In the genomic region with DNA sequence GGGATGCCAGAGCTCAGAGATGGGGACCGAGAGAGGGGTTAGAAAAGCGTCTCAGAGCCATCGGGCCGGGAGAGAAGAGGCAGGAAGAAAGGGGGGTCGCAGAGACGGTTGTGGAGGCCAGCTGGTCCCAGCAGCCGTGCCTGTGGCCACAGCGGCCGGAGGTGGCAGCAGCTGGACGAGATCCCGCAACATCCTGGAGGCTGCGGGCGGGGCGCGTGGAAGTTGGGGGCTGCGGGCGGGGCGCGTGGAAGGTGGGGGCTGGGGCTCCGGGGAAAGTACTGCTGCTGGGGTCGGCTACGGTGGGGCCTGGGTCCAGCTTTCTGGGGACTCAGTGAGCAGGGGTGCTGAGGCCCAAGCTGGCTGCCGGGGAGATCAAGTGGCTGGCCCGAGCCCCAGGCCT, we compare ENCODE assay signal across 21 cellular contexts. TPM values are rescaled to one million over a fixed set of nuclear protein-coding genes. Genes with fewer than 3 reads are reported as not detected.
A peak's percentile ranks its signal among the peaks of the same experiment; 100 is the strongest.
DNase-seq lines count a peak whose midpoint lies in the region; FAIRE-seq and TF ChIP-seq lines count a peak whose summit lies in the region.
"Had no signal": no experiment of that assay in that cellular context is flagged by ENCODE, and none has a peak within 500 bp of the region (broad histone marks: within the 10 kb centered on the region; RNA-seq: fewer than 3 reads in every experiment).

No MANE protein-coding gene starts in this region.

- TF ChIP-seq CTCF in endothelial cell (IDR thresholded peaks at IDR 0.05; ENCODE audit: unreplicated experiment) = no peak
- no peak for TF ChIP-seq CTCF in nephron (IDR thresholded peaks at IDR 0.05; ENCODE audit: unreplicated experiment in 3 of 3)

- H3K4me3 Mint-ChIP-seq in endothelial cell (ENCODE audit: unreplicated experiment) (peak overlapping the region; percentile 59), nephron (peak overlapping the region in 1 of 3 experiments; percentile 56)
- H3K4me3 Mint-ChIP-seq: CD8-positive, alpha-beta memory T cell; GM23338 had no signal

- peaks cover 0 to 30% (median 4%) of the 10 kb centered on the region in 11 experiments; a peak in 8 of 22 replicates for H3K27me3 ChIP-seq in BLaER1 treated with 17β-estradiol and CSF1 and Interleukin-3, amounts not matched to agents 10 nM and 100 nM

- no peak overlapping the region; a peak in 1 of 20 replicates for H3K4me3 ChIP-seq in BLaER1 treated with 17β-estradiol and CSF1 and Interleukin-3, amounts not matched to agents 10 nM and 100 nM
- H3K4me3 ChIP-seq: GM23338 had no signal

- H3K27me3 Mint-ChIP-seq in endothelial cell (ENCODE audit: unreplicated experiment) (peaks cover 13% of the 10 kb centered on the region), nephron (ENCODE audit: low read depth) (peaks cover 12% of the 10 kb centered on the region)

- H3K4me1 Mint-ChIP-seq in endothelial cell (ENCODE audit: unreplicated experiment) (peaks cover 20% of the 10 kb centered on the region), nephron (peaks cover 19% of the 10 kb centered on the region)
- H3K4me1 Mint-ChIP-seq: CD8-positive, alpha-beta memory T cell had no signal

- no peaks in the 10 kb centered on the region for H3K36me3 ChIP-seq in BLaER1 treated with 17β-estradiol and CSF1 and Interleukin-3, amounts not matched to agents 10 nM and 100 nM

- FAIRE-seq in GM19239 (lab: Jason Lieb, UNC) = no peak
- FAIRE-seq: D721Med, GM12892 had no signal

- peak; percentile 37 for DNase-seq in UCSD-AML1 (lab: John Stamatoyannopoulos, UW; ENCODE audit: unreplicated experiment)
- DNase-seq in endothelial cell (ENCODE audit: low spot score) = peak; percentile 5
- DNase-seq in cortex of kidney (lab: John Stamatoyannopoulos, UW) = no peak
- no peak for DNase-seq in amniotic stem cell (lab: John Stamatoyannopoulos, UW)
- no peak for DNase-seq in OCI-M2 (lab: John Stamatoyannopoulos, UW; ENCODE audit: unreplicated experiment)
- DNase-seq in GM19239 (ENCODE audit: insufficient read length, low spot score) = no peak
- DNase-seq: GF-D8, KBM-7, MV-4-11, NCI-H1436, NCI-H2029, NCI-H2171, NCI-H446, NCI-H69, SHP77 treated with DMSO at 0.1 percent for 48 hours had no signal

- H3K9me3 Mint-ChIP-seq in endothelial cell (ENCODE audit: unreplicated experiment) (no peaks in the 10 kb centered on the region), nephron (no peaks in the 10 kb centered on the region)
- H3K9me3 Mint-ChIP-seq: CD8-positive, alpha-beta memory T cell; GM23338 had no signal

- peak overlapping the region in 4 of 11 experiments; percentile 0 to 49 (median 14); a peak in 4 of 22 replicates for H3K27ac ChIP-seq in BLaER1 treated with 17β-estradiol and CSF1 and Interleukin-3, amounts not matched to agents 10 nM and 100 nM

- peaks cover 0 to 24% (median 0%) of the 10 kb centered on the region in 11 experiments; a peak in 7 of 22 replicates for H4K20me1 ChIP-seq in BLaER1 treated with 17β-estradiol and CSF1 and Interleukin-3, amounts not matched to agents 10 nM and 100 nM

- peak overlapping the region; percentile 41 to 88 (median 74); a peak in 21 of 22 replicates for H3K4me2 ChIP-seq in BLaER1 treated with 17β-estradiol and CSF1 and Interleukin-3, amounts not matched to agents 10 nM and 100 nM
- H3K4me2 ChIP-seq: GM23338 had no signal

- H3K36me3 Mint-ChIP-seq in endothelial cell (ENCODE audit: low read depth, unreplicated experiment) (no peaks in the 10 kb centered on the region), nephron (ENCODE audit: low read depth) (no peaks in the 10 kb centered on the region)
- H3K36me3 Mint-ChIP-seq: CD8-positive, alpha-beta memory T cell had no signal

- peak overlapping the region in 7 of 11 experiments; percentile 11 to 49 (median 37); a peak in 8 of 22 replicates for H3K9ac ChIP-seq in BLaER1 treated with 17β-estradiol and CSF1 and Interleukin-3, amounts not matched to agents 10 nM and 100 nM

- H3K9me3 ChIP-seq in BLaER1 treated with 17β-estradiol and CSF1 and Interleukin-3, amounts not matched to agents 10 nM and 100 nM (replicated peaks in 1 of 11) = no peaks in the 10 kb centered on the region

- peaks cover 50 to 85% (median 81%) of the 10 kb centered on the region in 10 experiments for H3K4me1 ChIP-seq in BLaER1 treated with 17β-estradiol and CSF1 and Interleukin-3, amounts not matched to agents 10 nM and 100 nM

- H3K27ac Mint-ChIP-seq in endothelial cell (ENCODE audit: unreplicated experiment) = no peak overlapping the region
- peak overlapping the region in 2 of 3 experiments; percentile 68 to 74 for H3K27ac Mint-ChIP-seq in nephron
- H3K27ac Mint-ChIP-seq: GM23338 had no signal

RNA-seq across cellular contexts. Expression of a gene that starts 34.4 kb away (rescaled TPM):
- 945 TPM for total RNA-seq in endothelial cell (ENCODE audit: unreplicated experiment)

RNA-seq across cellular contexts. Expression of a gene that starts 59.0 kb away (rescaled TPM):
- total RNA-seq in endothelial cell (ENCODE audit: unreplicated experiment) = 38.9 TPM

Comparison
In these comparisons a context has a peak if more than half of its experiments do, and no peak if none do; other contexts are left out.
1. DNase-seq: peak in UCSD-AML1 (single experiment) and endothelial cell (single experiment); none in cortex of kidney (single experiment), amniotic stem cell (single experiment), OCI-M2 (single experiment) and GM19239 (single experiment).